Comparison of ENCODE assay signal across 8 cellular contexts in genomic region chr19:38649305-38650179, GRCh38. TPM values are rescaled to one million over a fixed set of nuclear protein-coding genes. Genes with fewer than 3 reads are reported as not detected.
A peak's percentile ranks its signal among the peaks of the same experiment; 100 is the strongest.
DNase-seq lines count a peak whose midpoint lies in the region; TF ChIP-seq lines count a peak whose summit lies in the region.

No MANE protein-coding gene starts in this region.

- no peaks in the 10 kb centered on the region for H3K27me3 ChIP-seq in MG63
- no peaks in the 10 kb centered on the region for H3K27me3 ChIP-seq in breast epithelium
- H3K27me3 ChIP-seq in liver (ENCODE audit: control insufficient read depth in 4 of 4, insufficient read depth in 4 of 4, low read length in 3 of 4) = no peaks in the 10 kb centered on the region
- no peaks in the 10 kb centered on the region for H3K27me3 ChIP-seq in transverse colon

- TF ChIP-seq POLR2A in breast epithelium (IDR thresholded peaks at IDR 0.05) = peak; percentile 37
- peak; percentile 94 for TF ChIP-seq POLR2A in transverse colon (IDR thresholded peaks at IDR 0.05)

- DNase-seq in DMS 273 (lab: John Stamatoyannopoulos, UW; ENCODE audit: unreplicated experiment) (peak; percentile 80), MG63 (peak; percentile 64), breast epithelium (ENCODE audit: low spot score in 2 of 2) (peak; percentile 58 to 86), transverse colon (peak; percentile 86), cortex of kidney (lab: John Stamatoyannopoulos, UW) (no peak), dedifferentiated amniotic fluid mesenchymal stem cell (ENCODE audit: extremely low spot score) (no peak), DMS153 (lab: John Stamatoyannopoulos, UW) (no peak)

- TF ChIP-seq EP300 in transverse colon (IDR thresholded peaks at IDR 0.05; ENCODE audit: low read depth) = no peak

- H3K4me3 ChIP-seq in MG63 (peak overlapping the region; percentile 99), breast epithelium (peak overlapping the region; percentile 95 to 100 (median 95)), liver (ENCODE audit: low read depth in 1 of 3, low read length in 3 of 3) (peak overlapping the region; percentile 94 to 99 (median 98)), transverse colon (peak overlapping the region; percentile 92 to 100 (median 98))

- no peak for TF ChIP-seq CTCF in breast epithelium (IDR thresholded peaks at IDR 0.05)
- TF ChIP-seq CTCF in liver (IDR thresholded peaks at IDR 0.05; ENCODE audit: low read depth, low read length, missing input control) = no peak
- no peak for TF ChIP-seq CTCF in transverse colon (IDR thresholded peaks at IDR 0.05)

- no peaks in the 10 kb centered on the region for H3K9me3 ChIP-seq in MG63
- H3K9me3 ChIP-seq in breast epithelium = no peaks in the 10 kb centered on the region
- H3K9me3 ChIP-seq in liver (ENCODE audit: control insufficient read depth in 4 of 4, low read length in 3 of 4) = no peaks in the 10 kb centered on the region
- no peaks in the 10 kb centered on the region for H3K9me3 ChIP-seq in transverse colon

- WGBS in liver = 5% methylated on average over 15 of the region's 15 CpGs
- 13 to 17% methylated on average over 6 to 15 of the region's 15 CpGs for WGBS in transverse colon (ENCODE audit: low coverage in 1 of 2), 2 donors

- TF ChIP-seq RAD21 in liver (IDR thresholded peaks at IDR 0.05) = peak; percentile 31 to 53

- H3K9ac ChIP-seq in liver (ENCODE audit: low read depth in 1 of 2, low read length in 2 of 2) = peak overlapping the region; percentile 23 to 99

- H3K36me3 ChIP-seq in MG63 = peaks cover 54% of the 10 kb centered on the region
- no peaks in the 10 kb centered on the region for H3K36me3 ChIP-seq in breast epithelium
- no peaks in the 10 kb centered on the region for H3K36me3 ChIP-seq in liver (ENCODE audit: control insufficient read depth in 4 of 4, insufficient read depth in 3 of 4, low read depth in 1 of 4, low read length in 3 of 4)
- H3K36me3 ChIP-seq in transverse colon = no peaks in the 10 kb centered on the region

- intact Hi-C loops in breast epithelium (cut with DNase I; ENCODE audit: low total_unique reads) (loop anchor here (5.0 kb wide), 1 partner anchor 198 kb away; the partner anchor contains the start of gene HNRNPL), transverse colon (cut with DNase I; ENCODE audit: low total_unique reads) (loop anchor here (10.0 kb wide), 2 partner anchors 65 to 185 kb away; partner anchors contain the start of gene ECH1)

- H3K27ac ChIP-seq in breast epithelium (peak overlapping the region; percentile 98 to 99), liver (ENCODE audit: low read depth in 1 of 2, low read length in 2 of 2) (peak overlapping the region; percentile 91), transverse colon (peak overlapping the region; percentile 99 to 100 (median 99))

- in situ Hi-C loops in transverse colon (cut with MboI; ENCODE audit: low pct_ligation_motif_present in 1 of 4, low pct_unique_long_range_greater_than_20kb in 1 of 4, low sequenced_read_pairs in 3 of 4) = no loop called here

- H3K4me1 ChIP-seq in breast epithelium (peaks cover 4 to 28% of the 10 kb centered on the region in 2 donors), liver (ENCODE audit: control insufficient read depth in 4 of 4, insufficient read depth in 4 of 4, low read length in 3 of 4) (peaks cover 21 to 52% (median 45%) of the 10 kb centered on the region in 4 donors), transverse colon (peaks cover 36 to 78% (median 64%) of the 10 kb centered on the region in 4 donors)

TF ChIP-seq in liver, 16 proteins besides CTCF, POLR2A, EP300 and RAD21:
- TF ChIP-seq TAF1 (conservative IDR thresholded peaks at IDR 0.05) = peak; percentile 77
- no peak for TF ChIP-seq ZBTB33 (IDR thresholded peaks at IDR 0.05)
- TF ChIP-seq NR2F2 (IDR thresholded peaks at IDR 0.05) = peak; percentile 25
- peak; percentile 55 for TF ChIP-seq YY1 (IDR thresholded peaks at IDR 0.05)
- peak; percentile 75 for TF ChIP-seq HNF4G (IDR thresholded peaks at IDR 0.05)
- peak; percentile 86 to 94 for TF ChIP-seq HNF4A (conservative IDR thresholded peaks at IDR 0.05)
- no peak for TF ChIP-seq MAX (IDR thresholded peaks at IDR 0.05)
- peak; percentile 58 to 63 for TF ChIP-seq RXRA (IDR thresholded peaks at IDR 0.05)
- TF ChIP-seq GABPA (IDR thresholded peaks at IDR 0.05 in 1 of 2, conservative IDR thresholded peaks at IDR 0.05 in 1 of 2) = no peak
- no peak for TF ChIP-seq FOXA2 (IDR thresholded peaks at IDR 0.05)
- TF ChIP-seq SP1 (IDR thresholded peaks at IDR 0.05) = peak; percentile 80
TF ChIP-seq in liver: peak in this region for 7.

RNA-seq across cellular contexts. Expression of gene ACTN4, which starts 2.1 kb away (rescaled TPM):
- total RNA-seq in MG63 (2014; rRNA removed; shearing (Covaris generic); ENCODE audit: low replicate concordance) = 476 and 621 TPM in 2 replicates
- total RNA-seq in breast epithelium = 100 to 1,000 TPM; 182 to 296 (median 269) TPM
- 100 to 1,000 TPM in 1 of 2 donors, 10 to 100 TPM in 1; 93.9 to 164 TPM for total RNA-seq in liver
- polyA plus RNA-seq in liver = 100 to 1,000 TPM in 1 of 2 donors, 10 to 100 TPM in 1; 35.4 to 104 TPM
- 1,000 to 10,000 TPM in 1 of 4 donors, 100 to 1,000 TPM in 3; 458 to 1,080 (median 723) TPM for total RNA-seq in transverse colon

RNA-seq across cellular contexts. Expression of gene EIF3K, which starts 30.6 kb away (rescaled TPM):
- 252 and 669 TPM in 2 replicates for total RNA-seq in MG63 (2014; rRNA removed; shearing (Covaris generic); ENCODE audit: low replicate concordance)
- 100 to 1,000 TPM; 401 to 562 (median 420) TPM for total RNA-seq in breast epithelium
- total RNA-seq in liver = 100 to 1,000 TPM; 130 to 240 TPM
- polyA plus RNA-seq in liver = 100 to 1,000 TPM; 118 to 173 TPM
- total RNA-seq in transverse colon = 100 to 1,000 TPM; 267 to 660 (median 460) TPM

RNA-seq across cellular contexts. Expression of gene MAP4K1, which starts 31.8 kb away (rescaled TPM):
- 0.30 TPM in 1 of 2 replicates, not detected in the other for total RNA-seq in MG63 (2014; rRNA removed; shearing (Covaris generic); ENCODE audit: low replicate concordance)
- 1 to 10 TPM; 2.5 to 9.3 (median 3.6) TPM for total RNA-seq in breast epithelium
- 1 to 10 TPM; 1.8 to 2.1 TPM for total RNA-seq in liver
- polyA plus RNA-seq in liver = 1 to 10 TPM in 1 of 2 donors, under 1 TPM in 1; 0.89 to 3.1 TPM
- total RNA-seq in transverse colon = 10 to 100 TPM in 2 of 4 donors, 1 to 10 TPM in 1, not detected in 1; 4.0 to 49.0 (median 11.1) TPM

Comparison
In these comparisons a context has a peak if more than half of its experiments do, and no peak if none do; other contexts are left out.
1. DNase-seq: peak in DMS 273 (single experiment), MG63 (single experiment), breast epithelium (2 of 2) and transverse colon (single experiment); none in cortex of kidney (single experiment), dedifferentiated amniotic fluid mesenchymal stem cell (single experiment) and DMS153 (single experiment).
2. Peak in every context shown above with its lines, with median percentiles within 50 percentile points of each other: H3K4me3 ChIP-seq and H3K27ac ChIP-seq.